2 cellular contexts compared by ENCODE assay signal in genomic region chr6:29424168-29424567, GRCh38.
A peak's percentile ranks its signal among the peaks of the same experiment; 100 is the strongest.
TF ChIP-seq lines count a peak whose summit lies in the region.

No MANE protein-coding gene starts in this region.

TF ChIP-seq in WTC11, 78 proteins besides CTCF, POLR2A, EP300 and RAD21:
- no peak for TF ChIP-seq FOXP4 (CRISPR knock-in tag; IDR thresholded peaks at IDR 0.05)
- no peak for TF ChIP-seq USF1 (CRISPR knock-in tag; IDR thresholded peaks at IDR 0.05)
- no peak for TF ChIP-seq ZMAT4 (CRISPR knock-in tag; IDR thresholded peaks at IDR 0.05)
- no peak for TF ChIP-seq AFF4 (CRISPR knock-in tag; IDR thresholded peaks at IDR 0.05; ENCODE audit: borderline replicate concordance)
- TF ChIP-seq MAX (CRISPR knock-in tag; IDR thresholded peaks at IDR 0.05), result no peak
- no peak for TF ChIP-seq CREB1 (CRISPR knock-in tag; IDR thresholded peaks at IDR 0.05)
- TF ChIP-seq HMGA2 (CRISPR knock-in tag; IDR thresholded peaks at IDR 0.05), result no peak
- no peak for TF ChIP-seq TP53 (CRISPR knock-in tag; IDR thresholded peaks at IDR 0.05)
TF ChIP-seq in WTC11: peak in this region for 0.

TF ChIP-seq in H1, 55 proteins besides CTCF, POLR2A, EP300 and RAD21:
- TF ChIP-seq TEAD4 (IDR thresholded peaks at IDR 0.05; ENCODE audit: low read depth, low read length) (peak; percentile 54; the same call in 1 of the 2 replicates), BCL11A (IDR thresholded peaks at IDR 0.05; ENCODE audit: low read depth in 2 of 2, low read length in 2 of 2) (no peak), RFX5 (IDR thresholded peaks at IDR 0.05; ENCODE audit: borderline replicate concordance, low read depth, low read length) (no peak)
